ENCODE assay signal across 8 cellular contexts in the genomic region with DNA sequence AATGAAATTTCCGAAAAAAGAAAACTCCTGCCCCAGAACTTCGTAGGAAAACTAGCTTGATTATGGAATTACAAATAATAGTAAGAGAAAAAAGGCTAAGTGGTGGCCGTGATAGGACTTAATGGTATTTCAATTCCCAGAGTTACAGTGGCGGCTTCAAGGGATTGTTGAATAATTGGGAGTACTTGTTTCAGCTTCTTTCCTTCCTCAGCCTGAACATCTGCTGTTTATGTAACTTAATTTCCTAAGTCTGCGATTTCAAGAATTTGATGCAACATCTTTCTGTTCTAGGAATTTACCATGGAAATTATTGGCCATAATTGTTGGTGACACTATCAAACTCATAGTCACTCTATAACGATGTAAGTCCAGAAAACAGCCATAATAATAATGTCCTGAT. TPM values are rescaled to one million over a fixed set of nuclear protein-coding genes. Genes with fewer than 3 reads are reported as not detected.
A peak's percentile ranks its signal among the peaks of the same experiment; 100 is the strongest.
DNase-seq lines count a peak whose midpoint lies in the region; ATAC-seq, FAIRE-seq and TF ChIP-seq lines count a peak whose summit lies in the region.

No MANE protein-coding gene starts in this region.

- peak overlapping the region; percentile 92 to 99 for H3K4me3 ChIP-seq in kidney (ENCODE audit: low read length in 2 of 2)
- H3K4me3 ChIP-seq in suprapubic skin, result peak overlapping the region; percentile 77

- no peaks in the 10 kb centered on the region for H3K27me3 ChIP-seq in suprapubic skin

- intact Hi-C loops in activated CD4-positive, alpha-beta T cell treated with anti-CD3 and anti-CD28 coated beads, Interleukin-2, amount 10 ng/mL, durations not matched to agents 24 days and 14 days (cut with micrococcal nuclease), result loop anchor here (5.0 kb wide), 2 partner anchors 116 to 449 kb away; a partner anchor contains a TSS
- intact Hi-C loops in kidney (cut with DNase I), result no loop called here

- H3K27me3 Mint-ChIP-seq in activated CD4-positive, alpha-beta T cell treated with anti-CD3 and anti-CD28 coated beads, Interleukin-2, amount 10 ng/mL, durations not matched to agents 24 days and 14 days, result peaks cover 7% of the 10 kb centered on the region
- H3K27me3 Mint-ChIP-seq in activated naive CD8-positive, alpha-beta T cell, result peaks cover 4% of the 10 kb centered on the region

- H3K27ac Mint-ChIP-seq in activated CD4-positive, alpha-beta T cell treated with anti-CD3 and anti-CD28 coated beads, Interleukin-2, amount 10 ng/mL, durations not matched to agents 24 days and 14 days, result peak overlapping the region; percentile 97
- peak overlapping the region; percentile 98 for H3K27ac Mint-ChIP-seq in activated naive CD8-positive, alpha-beta T cell

- no peak for TF ChIP-seq CTCF in kidney (IDR thresholded peaks at IDR 0.05; ENCODE audit: borderline replicate concordance, extremely low read depth, insufficient read depth)
- no peak for TF ChIP-seq CTCF in suprapubic skin (IDR thresholded peaks at IDR 0.05)

- H3K4me3 Mint-ChIP-seq in activated CD4-positive, alpha-beta T cell treated with anti-CD3 and anti-CD28 coated beads, Interleukin-2, amount 10 ng/mL, durations not matched to agents 24 days and 14 days, result peak overlapping the region; percentile 97
- peak overlapping the region; percentile 99 for H3K4me3 Mint-ChIP-seq in activated naive CD8-positive, alpha-beta T cell

- TF ChIP-seq POLR2A in suprapubic skin (IDR thresholded peaks at IDR 0.05), result no peak

- H3K4me1 Mint-ChIP-seq in activated CD4-positive, alpha-beta T cell treated with anti-CD3 and anti-CD28 coated beads, Interleukin-2, amount 10 ng/mL, durations not matched to agents 24 days and 14 days, result peaks cover 34% of the 10 kb centered on the region
- peaks cover 41% of the 10 kb centered on the region for H3K4me1 Mint-ChIP-seq in activated naive CD8-positive, alpha-beta T cell (ENCODE audit: low read depth)

- H3K4me1 ChIP-seq in kidney (ENCODE audit: control insufficient read depth in 1 of 2, insufficient read depth in 1 of 2, low read depth in 1 of 2, low read length in 2 of 2) (peaks cover 0 to 3% of the 10 kb centered on the region in 2 donors), suprapubic skin (peaks cover 33% of the 10 kb centered on the region)

- TF ChIP-seq EP300 in suprapubic skin (IDR thresholded peaks at IDR 0.05), result no peak

- no peak for FAIRE-seq in kidney (lab: Jason Lieb, UNC)

- WGBS in suprapubic skin, result 13% methylated on average over 6 of the region's 6 CpGs

- H3K27ac ChIP-seq in kidney (ENCODE audit: low read depth in 2 of 2, low read length in 2 of 2) (peak overlapping the region in 1 of 2 donors; percentile 99), suprapubic skin (peak overlapping the region; percentile 99)

- H3K9me3 ChIP-seq in kidney (ENCODE audit: control insufficient read depth in 1 of 2, low read length in 2 of 2), result no peaks in the 10 kb centered on the region
- H3K9me3 ChIP-seq in suprapubic skin, result no peaks in the 10 kb centered on the region

- H3K36me3 Mint-ChIP-seq in activated CD4-positive, alpha-beta T cell treated with anti-CD3 and anti-CD28 coated beads, Interleukin-2, amount 10 ng/mL, durations not matched to agents 24 days and 14 days (ENCODE audit: low read depth), result peaks cover 11% of the 10 kb centered on the region
- peaks cover 2% of the 10 kb centered on the region for H3K36me3 Mint-ChIP-seq in activated naive CD8-positive, alpha-beta T cell

- H3K9me3 Mint-ChIP-seq in activated CD4-positive, alpha-beta T cell treated with anti-CD3 and anti-CD28 coated beads, Interleukin-2, amount 10 ng/mL, durations not matched to agents 24 days and 14 days, result no peaks in the 10 kb centered on the region
- no peaks in the 10 kb centered on the region for H3K9me3 Mint-ChIP-seq in activated naive CD8-positive, alpha-beta T cell (ENCODE audit: low read depth)

- ATAC-seq in GM21360 (IDR thresholded peaks at IDR 0.05; ENCODE audit: unreplicated experiment), result no peak

- H3K36me3 ChIP-seq in kidney (ENCODE audit: control insufficient read depth in 1 of 2, insufficient read depth in 2 of 2, low read length in 2 of 2) (no peaks in the 10 kb centered on the region), suprapubic skin (no peaks in the 10 kb centered on the region)

- no peak for DNase-seq in activated CD4-positive, alpha-beta T cell treated with anti-CD3 and anti-CD28 coated beads, Interleukin-2, amount 10 ng/mL, durations not matched to agents 24 days and 14 days
- no peak for DNase-seq in activated CD4-positive, alpha-beta T cell treated with anti-CD3 and anti-CD28 coated beads for 4 hours
- DNase-seq in kidney (no peak), suprapubic skin (ENCODE audit: low spot score in 2 of 2) (no peak), activated gamma-delta T cell (lab: John Stamatoyannopoulos, UW) (no peak)
- no peak for DNase-seq in stimulated activated CD4-positive, alpha-beta T cell treated with anti-CD3 and anti-CD28 coated beads, Interleukin-4, amount 100 ng/mL, for 24 hours

- peak overlapping the region; percentile 21 to 97 for H3K9ac ChIP-seq in kidney (ENCODE audit: low read length in 2 of 2)

RNA-seq across cellular contexts. Expression of a gene that starts 0.7 kb away (rescaled TPM):
- total RNA-seq in activated CD4-positive, alpha-beta T cell treated with anti-CD3 and anti-CD28 coated beads, Interleukin-2, amount 10 ng/mL, durations not matched to agents 24 days and 14 days, result 21.4 and 25.1 TPM in 2 replicates
- total RNA-seq in kidney (44.4 TPM), suprapubic skin (10 to 100 TPM; 15.4 to 26.3 (median 17.8) TPM)
- polyA plus RNA-seq in kidney (ENCODE audit: insufficient read depth, low read depth, low replicate concordance), result 10.9 TPM
